ENCODE assay signal across 1 cellular context in the genomic region with DNA sequence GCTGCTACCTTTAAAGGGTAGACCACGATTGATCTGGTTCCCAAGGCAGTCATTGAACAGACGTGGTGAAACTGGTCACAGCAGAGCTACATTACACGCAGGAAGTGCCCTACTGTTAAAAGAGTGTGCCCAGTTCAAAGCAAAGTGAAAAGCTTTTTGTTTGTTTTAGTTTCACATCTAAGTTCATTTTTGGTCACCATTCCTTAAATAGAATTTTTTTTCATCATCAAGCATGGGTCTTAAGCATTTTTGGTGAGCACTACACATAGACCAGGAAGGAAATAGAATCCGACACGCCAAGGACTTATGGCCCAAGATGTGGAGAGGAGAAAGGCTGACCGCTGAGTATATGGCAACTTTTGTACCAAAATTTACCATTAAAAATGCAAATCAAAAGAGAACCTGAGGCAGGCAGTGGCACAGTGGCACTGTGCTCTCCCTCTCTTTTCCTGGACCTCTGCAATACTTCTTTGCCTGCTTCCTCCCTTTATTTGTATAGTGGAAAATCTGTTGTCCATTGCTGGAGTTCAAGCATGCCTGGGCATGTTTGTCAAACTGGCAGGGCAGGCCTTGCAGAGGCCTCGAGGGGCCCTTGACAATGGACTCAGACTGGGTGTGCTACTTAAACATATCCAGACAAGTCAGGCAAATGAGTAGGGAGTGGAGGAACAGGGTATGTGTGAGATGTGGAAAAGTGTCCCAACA.
TF ChIP-seq lines count a peak whose summit lies in the region.

No MANE protein-coding gene starts in this region.

TF ChIP-seq in HepG2, 621 proteins besides CTCF, POLR2A, EP300 and RAD21 (continued from another document and continues in another):
- TF ChIP-seq, protein P1, sequence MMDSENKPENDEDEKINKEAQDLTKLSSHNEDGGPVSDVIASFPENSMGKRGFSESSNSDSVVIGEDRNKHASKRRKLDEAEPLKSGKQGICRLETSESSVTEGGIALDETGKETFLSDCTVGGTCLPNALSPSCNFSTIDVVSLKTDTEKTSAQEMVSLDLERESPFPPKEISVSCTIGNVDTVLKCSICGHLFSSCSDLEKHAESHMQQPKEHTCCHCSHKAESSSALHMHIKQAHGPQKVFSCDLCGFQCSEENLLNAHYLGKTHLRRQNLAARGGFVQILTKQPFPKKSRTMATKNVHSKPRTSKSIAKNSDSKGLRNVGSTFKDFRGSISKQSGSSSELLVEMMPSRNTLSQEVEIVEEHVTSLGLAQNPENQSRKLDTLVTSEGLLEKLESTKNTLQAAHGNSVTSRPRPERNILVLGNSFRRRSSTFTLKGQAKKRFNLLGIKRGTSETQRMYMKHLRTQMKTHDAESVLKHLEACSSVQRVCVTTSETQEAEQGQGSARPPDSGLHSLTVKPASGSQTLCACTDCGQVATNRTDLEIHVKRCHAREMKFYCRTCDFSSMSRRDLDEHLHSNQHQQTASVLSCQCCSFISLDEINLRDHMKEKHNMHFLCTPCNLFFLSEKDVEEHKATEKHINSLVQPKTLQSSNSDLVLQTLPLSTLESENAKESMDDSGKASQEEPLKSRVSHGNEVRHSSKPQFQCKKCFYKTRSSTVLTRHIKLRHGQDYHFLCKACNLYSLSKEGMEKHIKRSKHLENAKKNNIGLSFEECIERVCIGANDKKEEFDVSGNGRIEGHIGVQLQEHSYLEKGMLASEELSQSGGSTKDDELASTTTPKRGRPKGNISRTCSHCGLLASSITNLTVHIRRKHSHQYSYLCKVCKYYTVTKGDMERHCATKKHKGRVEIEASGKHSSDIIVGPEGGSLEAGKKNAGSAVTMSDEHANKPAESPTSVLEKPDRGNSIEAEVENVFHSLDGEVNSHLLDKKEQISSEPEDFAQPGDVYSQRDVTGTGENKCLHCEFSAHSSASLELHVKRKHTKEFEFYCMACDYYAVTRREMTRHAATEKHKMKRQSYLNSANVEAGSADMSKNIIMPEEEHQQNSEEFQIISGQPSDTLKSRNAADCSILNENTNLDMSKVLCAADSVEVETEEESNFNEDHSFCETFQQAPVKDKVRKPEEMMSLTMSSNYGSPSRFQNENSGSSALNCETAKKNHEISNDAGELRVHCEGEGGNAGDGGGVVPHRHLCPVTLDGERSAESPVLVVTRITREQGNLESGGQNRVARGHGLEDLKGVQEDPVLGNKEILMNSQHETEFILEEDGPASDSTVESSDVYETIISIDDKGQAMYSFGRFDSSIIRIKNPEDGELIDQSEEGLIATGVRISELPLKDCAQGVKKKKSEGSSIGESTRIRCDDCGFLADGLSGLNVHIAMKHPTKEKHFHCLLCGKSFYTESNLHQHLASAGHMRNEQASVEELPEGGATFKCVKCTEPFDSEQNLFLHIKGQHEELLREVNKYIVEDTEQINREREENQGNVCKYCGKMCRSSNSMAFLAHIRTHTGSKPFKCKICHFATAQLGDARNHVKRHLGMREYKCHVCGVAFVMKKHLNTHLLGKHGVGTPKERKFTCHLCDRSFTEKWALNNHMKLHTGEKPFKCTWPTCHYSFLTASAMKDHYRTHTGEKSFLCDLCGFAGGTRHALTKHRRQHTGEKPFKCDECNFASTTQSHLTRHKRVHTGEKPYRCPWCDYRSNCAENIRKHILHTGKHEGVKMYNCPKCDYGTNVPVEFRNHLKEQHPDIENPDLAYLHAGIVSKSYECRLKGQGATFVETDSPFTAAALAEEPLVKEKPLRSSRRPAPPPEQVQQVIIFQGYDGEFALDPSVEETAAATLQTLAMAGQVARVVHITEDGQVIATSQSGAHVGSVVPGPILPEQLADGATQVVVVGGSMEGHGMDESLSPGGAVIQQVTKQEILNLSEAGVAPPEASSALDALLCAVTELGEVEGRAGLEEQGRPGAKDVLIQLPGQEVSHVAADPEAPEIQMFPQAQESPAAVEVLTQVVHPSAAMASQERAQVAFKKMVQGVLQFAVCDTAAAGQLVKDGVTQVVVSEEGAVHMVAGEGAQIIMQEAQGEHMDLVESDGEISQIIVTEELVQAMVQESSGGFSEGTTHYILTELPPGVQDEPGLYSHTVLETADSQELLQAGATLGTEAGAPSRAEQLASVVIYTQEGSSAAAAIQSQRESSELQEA (CRISPR knock-in tag; IDR thresholded peaks at IDR 0.05; ENCODE audit: not compliant biosample characterization), result no peak
- 0 out of 2 replicates have a peak, but pooled peaks have one; percentile 50 for TF ChIP-seq ZNF777 (CRISPR knock-in tag; IDR thresholded peaks at IDR 0.05)
- TF ChIP-seq, protein P2, sequence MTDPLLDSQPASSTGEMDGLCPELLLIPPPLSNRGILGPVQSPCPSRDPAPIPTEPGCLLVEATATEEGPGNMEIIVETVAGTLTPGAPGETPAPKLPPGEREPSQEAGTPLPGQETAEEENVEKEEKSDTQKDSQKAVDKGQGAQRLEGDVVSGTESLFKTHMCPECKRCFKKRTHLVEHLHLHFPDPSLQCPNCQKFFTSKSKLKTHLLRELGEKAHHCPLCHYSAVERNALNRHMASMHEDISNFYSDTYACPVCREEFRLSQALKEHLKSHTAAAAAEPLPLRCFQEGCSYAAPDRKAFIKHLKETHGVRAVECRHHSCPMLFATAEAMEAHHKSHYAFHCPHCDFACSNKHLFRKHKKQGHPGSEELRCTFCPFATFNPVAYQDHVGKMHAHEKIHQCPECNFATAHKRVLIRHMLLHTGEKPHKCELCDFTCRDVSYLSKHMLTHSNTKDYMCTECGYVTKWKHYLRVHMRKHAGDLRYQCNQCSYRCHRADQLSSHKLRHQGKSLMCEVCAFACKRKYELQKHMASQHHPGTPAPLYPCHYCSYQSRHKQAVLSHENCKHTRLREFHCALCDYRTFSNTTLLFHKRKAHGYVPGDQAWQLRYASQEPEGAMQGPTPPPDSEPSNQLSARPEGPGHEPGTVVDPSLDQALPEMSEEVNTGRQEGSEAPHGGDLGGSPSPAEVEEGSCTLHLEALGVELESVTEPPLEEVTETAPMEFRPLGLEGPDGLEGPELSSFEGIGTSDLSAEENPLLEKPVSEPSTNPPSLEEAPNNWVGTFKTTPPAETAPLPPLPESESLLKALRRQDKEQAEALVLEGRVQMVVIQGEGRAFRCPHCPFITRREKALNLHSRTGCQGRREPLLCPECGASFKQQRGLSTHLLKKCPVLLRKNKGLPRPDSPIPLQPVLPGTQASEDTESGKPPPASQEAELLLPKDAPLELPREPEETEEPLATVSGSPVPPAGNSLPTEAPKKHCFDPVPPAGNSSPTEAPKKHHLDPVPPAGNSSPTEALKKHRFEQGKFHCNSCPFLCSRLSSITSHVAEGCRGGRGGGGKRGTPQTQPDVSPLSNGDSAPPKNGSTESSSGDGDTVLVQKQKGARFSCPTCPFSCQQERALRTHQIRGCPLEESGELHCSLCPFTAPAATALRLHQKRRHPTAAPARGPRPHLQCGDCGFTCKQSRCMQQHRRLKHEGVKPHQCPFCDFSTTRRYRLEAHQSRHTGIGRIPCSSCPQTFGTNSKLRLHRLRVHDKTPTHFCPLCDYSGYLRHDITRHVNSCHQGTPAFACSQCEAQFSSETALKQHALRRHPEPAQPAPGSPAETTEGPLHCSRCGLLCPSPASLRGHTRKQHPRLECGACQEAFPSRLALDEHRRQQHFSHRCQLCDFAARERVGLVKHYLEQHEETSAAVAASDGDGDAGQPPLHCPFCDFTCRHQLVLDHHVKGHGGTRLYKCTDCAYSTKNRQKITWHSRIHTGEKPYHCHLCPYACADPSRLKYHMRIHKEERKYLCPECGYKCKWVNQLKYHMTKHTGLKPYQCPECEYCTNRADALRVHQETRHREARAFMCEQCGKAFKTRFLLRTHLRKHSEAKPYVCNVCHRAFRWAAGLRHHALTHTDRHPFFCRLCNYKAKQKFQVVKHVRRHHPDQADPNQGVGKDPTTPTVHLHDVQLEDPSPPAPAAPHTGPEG (CRISPR knock-in tag; IDR thresholded peaks at IDR 0.05), result 0 out of 2 replicates have a peak, but pooled peaks have one; percentile 72
- TF ChIP-seq HNF4A (CRISPR knock-in tag; IDR thresholded peaks at IDR 0.05), result peak; percentile 51; the same call in 1 of the 2 replicates
- no peak for TF ChIP-seq JUND (CRISPR knock-in tag; IDR thresholded peaks at IDR 0.05)
- TF ChIP-seq, protein P3, sequence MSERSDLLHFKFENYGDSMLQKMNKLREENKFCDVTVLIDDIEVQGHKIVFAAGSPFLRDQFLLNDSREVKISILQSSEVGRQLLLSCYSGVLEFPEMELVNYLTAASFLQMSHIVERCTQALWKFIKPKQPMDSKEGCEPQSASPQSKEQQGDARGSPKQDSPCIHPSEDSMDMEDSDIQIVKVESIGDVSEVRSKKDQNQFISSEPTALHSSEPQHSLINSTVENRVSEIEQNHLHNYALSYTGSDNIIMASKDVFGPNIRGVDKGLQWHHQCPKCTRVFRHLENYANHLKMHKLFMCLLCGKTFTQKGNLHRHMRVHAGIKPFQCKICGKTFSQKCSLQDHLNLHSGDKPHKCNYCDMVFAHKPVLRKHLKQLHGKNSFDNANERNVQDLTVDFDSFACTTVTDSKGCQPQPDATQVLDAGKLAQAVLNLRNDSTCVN (CRISPR knock-in tag; IDR thresholded peaks at IDR 0.05; ENCODE audit: borderline replicate concordance), result no peak
- TF ChIP-seq MYC (CRISPR knock-in tag; IDR thresholded peaks at IDR 0.05; ENCODE audit: borderline replicate concordance), result no peak; the same call in 1 of the 2 replicates
- TF ChIP-seq, protein P4, sequence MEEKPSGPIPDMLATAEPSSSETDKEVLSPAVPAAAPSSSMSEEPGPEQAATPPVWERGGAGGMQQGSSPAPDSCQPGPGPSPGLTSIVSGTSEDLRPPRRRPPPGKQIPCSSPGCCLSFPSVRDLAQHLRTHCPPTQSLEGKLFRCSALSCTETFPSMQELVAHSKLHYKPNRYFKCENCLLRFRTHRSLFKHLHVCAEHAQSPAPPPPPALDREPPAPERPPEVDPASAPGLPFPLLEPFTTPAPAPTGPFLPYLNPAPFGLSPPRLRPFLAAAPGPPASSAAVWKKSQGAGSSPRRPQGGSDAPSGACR (CRISPR knock-in tag; IDR thresholded peaks at IDR 0.05), result no peak
- TF ChIP-seq, protein P5, sequence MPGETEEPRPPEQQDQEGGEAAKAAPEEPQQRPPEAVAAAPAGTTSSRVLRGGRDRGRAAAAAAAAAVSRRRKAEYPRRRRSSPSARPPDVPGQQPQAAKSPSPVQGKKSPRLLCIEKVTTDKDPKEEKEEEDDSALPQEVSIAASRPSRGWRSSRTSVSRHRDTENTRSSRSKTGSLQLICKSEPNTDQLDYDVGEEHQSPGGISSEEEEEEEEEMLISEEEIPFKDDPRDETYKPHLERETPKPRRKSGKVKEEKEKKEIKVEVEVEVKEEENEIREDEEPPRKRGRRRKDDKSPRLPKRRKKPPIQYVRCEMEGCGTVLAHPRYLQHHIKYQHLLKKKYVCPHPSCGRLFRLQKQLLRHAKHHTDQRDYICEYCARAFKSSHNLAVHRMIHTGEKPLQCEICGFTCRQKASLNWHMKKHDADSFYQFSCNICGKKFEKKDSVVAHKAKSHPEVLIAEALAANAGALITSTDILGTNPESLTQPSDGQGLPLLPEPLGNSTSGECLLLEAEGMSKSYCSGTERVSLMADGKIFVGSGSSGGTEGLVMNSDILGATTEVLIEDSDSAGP (CRISPR knock-in tag; IDR thresholded peaks at IDR 0.05; ENCODE audit: borderline replicate concordance), result peak; percentile 58; the same call in 1 of the 2 replicates
- peak; percentile 71; the same call in 1 of the 2 replicates for TF ChIP-seq ZSCAN21 (CRISPR knock-in tag; IDR thresholded peaks at IDR 0.05; ENCODE audit: borderline replicate concordance)
- TF ChIP-seq, protein P6, sequence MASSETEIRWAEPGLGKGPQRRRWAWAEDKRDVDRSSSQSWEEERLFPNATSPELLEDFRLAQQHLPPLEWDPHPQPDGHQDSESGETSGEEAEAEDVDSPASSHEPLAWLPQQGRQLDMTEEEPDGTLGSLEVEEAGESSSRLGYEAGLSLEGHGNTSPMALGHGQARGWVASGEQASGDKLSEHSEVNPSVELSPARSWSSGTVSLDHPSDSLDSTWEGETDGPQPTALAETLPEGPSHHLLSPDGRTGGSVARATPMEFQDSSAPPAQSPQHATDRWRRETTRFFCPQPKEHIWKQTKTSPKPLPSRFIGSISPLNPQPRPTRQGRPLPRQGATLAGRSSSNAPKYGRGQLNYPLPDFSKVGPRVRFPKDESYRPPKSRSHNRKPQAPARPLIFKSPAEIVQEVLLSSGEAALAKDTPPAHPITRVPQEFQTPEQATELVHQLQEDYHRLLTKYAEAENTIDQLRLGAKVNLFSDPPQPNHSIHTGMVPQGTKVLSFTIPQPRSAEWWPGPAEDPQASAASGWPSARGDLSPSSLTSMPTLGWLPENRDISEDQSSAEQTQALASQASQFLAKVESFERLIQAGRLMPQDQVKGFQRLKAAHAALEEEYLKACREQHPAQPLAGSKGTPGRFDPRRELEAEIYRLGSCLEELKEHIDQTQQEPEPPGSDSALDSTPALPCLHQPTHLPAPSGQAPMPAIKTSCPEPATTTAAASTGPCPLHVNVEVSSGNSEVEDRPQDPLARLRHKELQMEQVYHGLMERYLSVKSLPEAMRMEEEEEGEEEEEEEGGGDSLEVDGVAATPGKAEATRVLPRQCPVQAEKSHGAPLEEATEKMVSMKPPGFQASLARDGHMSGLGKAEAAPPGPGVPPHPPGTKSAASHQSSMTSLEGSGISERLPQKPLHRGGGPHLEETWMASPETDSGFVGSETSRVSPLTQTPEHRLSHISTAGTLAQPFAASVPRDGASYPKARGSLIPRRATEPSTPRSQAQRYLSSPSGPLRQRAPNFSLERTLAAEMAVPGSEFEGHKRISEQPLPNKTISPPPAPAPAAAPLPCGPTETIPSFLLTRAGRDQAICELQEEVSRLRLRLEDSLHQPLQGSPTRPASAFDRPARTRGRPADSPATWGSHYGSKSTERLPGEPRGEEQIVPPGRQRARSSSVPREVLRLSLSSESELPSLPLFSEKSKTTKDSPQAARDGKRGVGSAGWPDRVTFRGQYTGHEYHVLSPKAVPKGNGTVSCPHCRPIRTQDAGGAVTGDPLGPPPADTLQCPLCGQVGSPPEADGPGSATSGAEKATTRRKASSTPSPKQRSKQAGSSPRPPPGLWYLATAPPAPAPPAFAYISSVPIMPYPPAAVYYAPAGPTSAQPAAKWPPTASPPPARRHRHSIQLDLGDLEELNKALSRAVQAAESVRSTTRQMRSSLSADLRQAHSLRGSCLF (CRISPR knock-in tag; IDR thresholded peaks at IDR 0.05; ENCODE audit: borderline replicate concordance), result no peak
- peak; percentile 51; the same call in 1 of the 2 replicates for TF ChIP-seq ZNF12 (CRISPR knock-in tag; IDR thresholded peaks at IDR 0.05)
- TF ChIP-seq ZMYM4 (CRISPR knock-in tag; IDR thresholded peaks at IDR 0.05), result peak; percentile 90
- TF ChIP-seq ZNF839 (CRISPR knock-in tag; IDR thresholded peaks at IDR 0.05; ENCODE audit: borderline replicate concordance), result no peak
- peak; percentile 48; the same call in 1 of the 2 replicates for TF ChIP-seq MIER3 (CRISPR knock-in tag; IDR thresholded peaks at IDR 0.05; ENCODE audit: borderline replicate concordance)
- TF ChIP-seq ZNF577 (CRISPR knock-in tag; IDR thresholded peaks at IDR 0.05; ENCODE audit: borderline replicate concordance, low read depth), result no peak
- no peak for TF ChIP-seq ZNF564 (CRISPR knock-in tag; IDR thresholded peaks at IDR 0.05)
- no peak for TF ChIP-seq HDAC6 (IDR thresholded peaks at IDR 0.05; ENCODE audit: low read depth, low read length)
- TF ChIP-seq, protein P7, sequence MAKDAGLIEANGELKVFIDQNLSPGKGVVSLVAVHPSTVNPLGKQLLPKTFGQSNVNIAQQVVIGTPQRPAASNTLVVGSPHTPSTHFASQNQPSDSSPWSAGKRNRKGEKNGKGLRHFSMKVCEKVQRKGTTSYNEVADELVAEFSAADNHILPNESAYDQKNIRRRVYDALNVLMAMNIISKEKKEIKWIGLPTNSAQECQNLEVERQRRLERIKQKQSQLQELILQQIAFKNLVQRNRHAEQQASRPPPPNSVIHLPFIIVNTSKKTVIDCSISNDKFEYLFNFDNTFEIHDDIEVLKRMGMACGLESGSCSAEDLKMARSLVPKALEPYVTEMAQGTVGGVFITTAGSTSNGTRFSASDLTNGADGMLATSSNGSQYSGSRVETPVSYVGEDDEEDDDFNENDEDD (CRISPR knock-in tag; IDR thresholded peaks at IDR 0.05; ENCODE audit: borderline replicate concordance), result peak; percentile 89; the same call in 1 of the 2 replicates
- no peak for TF ChIP-seq TRIM24 (CRISPR knock-in tag; IDR thresholded peaks at IDR 0.05)
- TF ChIP-seq MEF2D (CRISPR knock-in tag; IDR thresholded peaks at IDR 0.05), result peak; percentile 72; the same call in 1 of the 2 replicates
- TF ChIP-seq CHD2 (IDR thresholded peaks at IDR 0.05; ENCODE audit: low read depth, low read length), result no peak
- TF ChIP-seq CREM (IDR thresholded peaks at IDR 0.05), result no peak
- no peak for TF ChIP-seq CREM (CRISPR knock-in tag; IDR thresholded peaks at IDR 0.05)
- peak; percentile 58 for TF ChIP-seq YY1 (IDR thresholded peaks at IDR 0.05; ENCODE audit: insufficient read depth, insufficient replicate concordance, low read depth, low read length)
